ENCODE assay signal across 20 cellular contexts in the genomic region with DNA sequence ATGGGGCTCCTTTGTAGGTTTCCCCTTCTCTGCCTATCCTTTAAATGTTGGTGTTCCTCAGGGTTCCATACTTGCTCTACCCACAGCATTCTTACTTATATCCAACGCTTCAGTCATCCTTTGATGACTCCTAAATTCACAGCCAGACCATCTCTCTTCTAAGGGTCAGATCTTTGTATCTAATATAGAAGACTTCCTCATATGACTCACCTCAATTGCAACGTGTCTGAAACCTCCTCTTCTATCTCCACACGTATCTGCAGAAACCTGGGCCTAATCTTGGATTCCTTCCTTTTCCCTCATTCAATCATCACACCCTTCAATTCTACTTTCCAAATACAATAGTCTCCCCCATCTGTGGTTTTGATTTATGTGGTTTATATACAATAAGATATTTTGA.
A peak's percentile ranks its signal among the peaks of the same experiment; 100 is the strongest.
DNase-seq lines count a peak whose midpoint lies in the region; ATAC-seq lines count a peak whose summit lies in the region.
"Had no signal": no experiment of that assay in that cellular context is flagged by ENCODE, and none has a peak within 500 bp of the region (broad histone marks: within the 10 kb centered on the region; RNA-seq: fewer than 3 reads in every experiment).

No MANE protein-coding gene starts in this region.

- no peaks in the 10 kb centered on the region for H3K9me3 Mint-ChIP-seq in activated T-helper 17 cell treated with anti-CD3 and anti-CD28 coated beads, Interleukin-2, amount 50 U/mL, for 72 hours
- H3K9me3 Mint-ChIP-seq in activated CD8-positive, alpha-beta memory T cell treated with anti-CD3 and anti-CD28 coated beads, Interleukin-2, amount 10 ng/mL, durations not matched to agents 7 days and 5 days (ENCODE audit: low read depth) = no peaks in the 10 kb centered on the region
- H3K9me3 Mint-ChIP-seq: T-helper 1 cell treated with Interleukin-12 subunit alpha and Interleukin-12 subunit beta and Interleukin-4 antibody, amounts not matched to agents 30 μg/mL and 1 μg/mL, for 36 hours had no signal

- H3K27ac Mint-ChIP-seq in activated T-helper 17 cell treated with anti-CD3 and anti-CD28 coated beads, Interleukin-2, amount 50 U/mL, for 72 hours = no peak overlapping the region
- no peak overlapping the region for H3K27ac Mint-ChIP-seq in activated CD8-positive, alpha-beta memory T cell treated with anti-CD3 and anti-CD28 coated beads, Interleukin-2, amount 10 ng/mL, durations not matched to agents 7 days and 5 days
- H3K27ac Mint-ChIP-seq: T-helper 1 cell treated with Interleukin-12 subunit alpha and Interleukin-12 subunit beta and Interleukin-4 antibody, amounts not matched to agents 30 μg/mL and 1 μg/mL, for 36 hours had no signal

- no peak overlapping the region for H3K4me3 Mint-ChIP-seq in activated T-helper 17 cell treated with anti-CD3 and anti-CD28 coated beads, Interleukin-2, amount 50 U/mL, for 72 hours
- H3K4me3 Mint-ChIP-seq in activated CD8-positive, alpha-beta memory T cell treated with anti-CD3 and anti-CD28 coated beads, Interleukin-2, amount 10 ng/mL, durations not matched to agents 7 days and 5 days = no peak overlapping the region
- H3K4me3 Mint-ChIP-seq: T-helper 1 cell treated with Interleukin-12 subunit alpha and Interleukin-12 subunit beta and Interleukin-4 antibody, amounts not matched to agents 30 μg/mL and 1 μg/mL, for 36 hours had no signal

- intact Hi-C loops in left colon (cut with DNase I, micrococcal nuclease) = no loop called here

- ATAC-seq in activated T-helper 17 cell treated with anti-CD3 and anti-CD28 coated beads, Interleukin-2, amount 50 U/mL, for 72 hours (replicated peaks) = peak; percentile 60
- ATAC-seq in left colon (peak; percentile 73), GM21723 (IDR thresholded peaks at IDR 0.05; ENCODE audit: unreplicated experiment) (no peak)
- no peak for ATAC-seq in activated CD8-positive, alpha-beta memory T cell treated with anti-CD3 and anti-CD28 coated beads, Interleukin-2, amount 10 ng/mL, durations not matched to agents 7 days and 5 days
- ATAC-seq: gastrocnemius medialis, sciatic nerve had no signal

- no peaks in the 10 kb centered on the region for H3K4me1 Mint-ChIP-seq in activated T-helper 17 cell treated with anti-CD3 and anti-CD28 coated beads, Interleukin-2, amount 50 U/mL, for 72 hours
- H3K4me1 Mint-ChIP-seq in activated CD8-positive, alpha-beta memory T cell treated with anti-CD3 and anti-CD28 coated beads, Interleukin-2, amount 10 ng/mL, durations not matched to agents 7 days and 5 days = peaks cover 3% of the 10 kb centered on the region

- CTCF ChIA-PET in activated CD8-positive, alpha-beta memory T cell treated with anti-CD3 and anti-CD28 coated beads, Interleukin-2, amount 10 ng/mL, durations not matched to agents 7 days and 5 days (lab: Charles Lee) = no interaction called here

- no peaks in the 10 kb centered on the region for H3K27me3 Mint-ChIP-seq in activated T-helper 17 cell treated with anti-CD3 and anti-CD28 coated beads, Interleukin-2, amount 50 U/mL, for 72 hours
- no peaks in the 10 kb centered on the region for H3K27me3 Mint-ChIP-seq in activated CD8-positive, alpha-beta memory T cell treated with anti-CD3 and anti-CD28 coated beads, Interleukin-2, amount 10 ng/mL, durations not matched to agents 7 days and 5 days

- peaks cover 55% of the 10 kb centered on the region for H3K36me3 Mint-ChIP-seq in activated T-helper 17 cell treated with anti-CD3 and anti-CD28 coated beads, Interleukin-2, amount 50 U/mL, for 72 hours (ENCODE audit: low read depth)
- H3K36me3 Mint-ChIP-seq in activated CD8-positive, alpha-beta memory T cell treated with anti-CD3 and anti-CD28 coated beads, Interleukin-2, amount 10 ng/mL, durations not matched to agents 7 days and 5 days = peaks cover 18% of the 10 kb centered on the region

- DNase-seq in EL = peak; percentile 9
- DNase-seq in LoVo (ENCODE audit: low spot score) = peak; percentile 58
- DNase-seq in left colon = no peak
- no peak for DNase-seq in activated CD8-positive, alpha-beta memory T cell treated with anti-CD3 and anti-CD28 coated beads, Interleukin-2, amount 10 ng/mL, durations not matched to agents 7 days and 5 days
- DNase-seq in NCI-H187 (lab: John Stamatoyannopoulos, UW) = no peak
- DNase-seq: activated effector memory CD4-positive, alpha-beta T cell treated with anti-CD3 and anti-CD28 coated beads, Interleukin-2, amount 50 U/mL, for 16 hours; aorta; Caco-2; gastrocnemius medialis; GDM1; left ventricle myocardium inferior; NCI-H1417; NCI-H345; NK-92 treated with Interleukin-12 subunit alpha and Interleukin-12 subunit beta, amount 100 ng/mL, for 24 hours; Right ventricle myocardium superior; stimulated activated CD4-positive, alpha-beta T cell treated with anti-CD3 and anti-CD28 coated beads, Interleukin-1b, Interleukin-23, amount 100 ng/mL, for 48 hours had no signal

Comparison
In these comparisons a context has a peak if more than half of its experiments do, and no peak if none do; other contexts are left out.
1. DNase-seq: peak in EL (single experiment) and LoVo (single experiment); none in left colon (0 of 2), activated CD8-positive, alpha-beta memory T cell treated with anti-CD3 and anti-CD28 coated beads, Interleukin-2, amount 10 ng/mL, durations not matched to agents 7 days and 5 days (single experiment) and NCI-H187 (0 of 2).
2. ATAC-seq: peak in activated T-helper 17 cell treated with anti-CD3 and anti-CD28 coated beads, Interleukin-2, amount 50 U/mL, for 72 hours (single experiment) and left colon (single experiment); none in activated CD8-positive, alpha-beta memory T cell treated with anti-CD3 and anti-CD28 coated beads, Interleukin-2, amount 10 ng/mL, durations not matched to agents 7 days and 5 days (single experiment) and GM21723 (single experiment).